In the genomic region with DNA sequence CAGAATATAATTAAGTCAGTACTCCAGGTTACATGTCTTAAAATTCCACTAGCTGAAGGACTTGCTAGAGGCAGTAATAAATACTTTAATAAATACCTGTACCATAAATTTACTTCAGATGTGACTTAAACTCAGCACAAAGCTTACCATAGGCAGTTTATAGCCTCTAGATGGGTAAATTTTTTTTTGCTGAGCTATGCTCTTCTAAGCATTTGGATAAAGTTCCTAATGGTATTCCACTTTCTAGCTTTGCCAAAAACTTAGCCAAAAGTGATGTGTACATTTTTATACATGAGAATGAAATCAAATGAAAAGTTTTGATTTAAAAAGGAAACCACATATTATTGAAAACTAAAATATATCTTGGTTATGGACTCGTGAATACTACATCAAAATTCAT, we compare ENCODE assay signal across 1 cellular context.
TF ChIP-seq lines count a peak whose summit lies in the region.

No MANE protein-coding gene starts in this region.

TF ChIP-seq in K562, 482 proteins besides CTCF, POLR2A, EP300 and RAD21 (continued from another document):
- TF ChIP-seq MAFF (IDR thresholded peaks at IDR 0.05; ENCODE audit: low read length) (peak; percentile 56), ZNF316 (IDR thresholded peaks at IDR 0.05) (peak; percentile 43; the same call in 1 of the 2 replicates), ELK3 (CRISPR knock-in tag; IDR thresholded peaks at IDR 0.05) (no peak), ZNF586 (CRISPR knock-in tag; conservative IDR thresholded peaks at IDR 0.05) (no peak)
- TF ChIP-seq, protein P1, sequence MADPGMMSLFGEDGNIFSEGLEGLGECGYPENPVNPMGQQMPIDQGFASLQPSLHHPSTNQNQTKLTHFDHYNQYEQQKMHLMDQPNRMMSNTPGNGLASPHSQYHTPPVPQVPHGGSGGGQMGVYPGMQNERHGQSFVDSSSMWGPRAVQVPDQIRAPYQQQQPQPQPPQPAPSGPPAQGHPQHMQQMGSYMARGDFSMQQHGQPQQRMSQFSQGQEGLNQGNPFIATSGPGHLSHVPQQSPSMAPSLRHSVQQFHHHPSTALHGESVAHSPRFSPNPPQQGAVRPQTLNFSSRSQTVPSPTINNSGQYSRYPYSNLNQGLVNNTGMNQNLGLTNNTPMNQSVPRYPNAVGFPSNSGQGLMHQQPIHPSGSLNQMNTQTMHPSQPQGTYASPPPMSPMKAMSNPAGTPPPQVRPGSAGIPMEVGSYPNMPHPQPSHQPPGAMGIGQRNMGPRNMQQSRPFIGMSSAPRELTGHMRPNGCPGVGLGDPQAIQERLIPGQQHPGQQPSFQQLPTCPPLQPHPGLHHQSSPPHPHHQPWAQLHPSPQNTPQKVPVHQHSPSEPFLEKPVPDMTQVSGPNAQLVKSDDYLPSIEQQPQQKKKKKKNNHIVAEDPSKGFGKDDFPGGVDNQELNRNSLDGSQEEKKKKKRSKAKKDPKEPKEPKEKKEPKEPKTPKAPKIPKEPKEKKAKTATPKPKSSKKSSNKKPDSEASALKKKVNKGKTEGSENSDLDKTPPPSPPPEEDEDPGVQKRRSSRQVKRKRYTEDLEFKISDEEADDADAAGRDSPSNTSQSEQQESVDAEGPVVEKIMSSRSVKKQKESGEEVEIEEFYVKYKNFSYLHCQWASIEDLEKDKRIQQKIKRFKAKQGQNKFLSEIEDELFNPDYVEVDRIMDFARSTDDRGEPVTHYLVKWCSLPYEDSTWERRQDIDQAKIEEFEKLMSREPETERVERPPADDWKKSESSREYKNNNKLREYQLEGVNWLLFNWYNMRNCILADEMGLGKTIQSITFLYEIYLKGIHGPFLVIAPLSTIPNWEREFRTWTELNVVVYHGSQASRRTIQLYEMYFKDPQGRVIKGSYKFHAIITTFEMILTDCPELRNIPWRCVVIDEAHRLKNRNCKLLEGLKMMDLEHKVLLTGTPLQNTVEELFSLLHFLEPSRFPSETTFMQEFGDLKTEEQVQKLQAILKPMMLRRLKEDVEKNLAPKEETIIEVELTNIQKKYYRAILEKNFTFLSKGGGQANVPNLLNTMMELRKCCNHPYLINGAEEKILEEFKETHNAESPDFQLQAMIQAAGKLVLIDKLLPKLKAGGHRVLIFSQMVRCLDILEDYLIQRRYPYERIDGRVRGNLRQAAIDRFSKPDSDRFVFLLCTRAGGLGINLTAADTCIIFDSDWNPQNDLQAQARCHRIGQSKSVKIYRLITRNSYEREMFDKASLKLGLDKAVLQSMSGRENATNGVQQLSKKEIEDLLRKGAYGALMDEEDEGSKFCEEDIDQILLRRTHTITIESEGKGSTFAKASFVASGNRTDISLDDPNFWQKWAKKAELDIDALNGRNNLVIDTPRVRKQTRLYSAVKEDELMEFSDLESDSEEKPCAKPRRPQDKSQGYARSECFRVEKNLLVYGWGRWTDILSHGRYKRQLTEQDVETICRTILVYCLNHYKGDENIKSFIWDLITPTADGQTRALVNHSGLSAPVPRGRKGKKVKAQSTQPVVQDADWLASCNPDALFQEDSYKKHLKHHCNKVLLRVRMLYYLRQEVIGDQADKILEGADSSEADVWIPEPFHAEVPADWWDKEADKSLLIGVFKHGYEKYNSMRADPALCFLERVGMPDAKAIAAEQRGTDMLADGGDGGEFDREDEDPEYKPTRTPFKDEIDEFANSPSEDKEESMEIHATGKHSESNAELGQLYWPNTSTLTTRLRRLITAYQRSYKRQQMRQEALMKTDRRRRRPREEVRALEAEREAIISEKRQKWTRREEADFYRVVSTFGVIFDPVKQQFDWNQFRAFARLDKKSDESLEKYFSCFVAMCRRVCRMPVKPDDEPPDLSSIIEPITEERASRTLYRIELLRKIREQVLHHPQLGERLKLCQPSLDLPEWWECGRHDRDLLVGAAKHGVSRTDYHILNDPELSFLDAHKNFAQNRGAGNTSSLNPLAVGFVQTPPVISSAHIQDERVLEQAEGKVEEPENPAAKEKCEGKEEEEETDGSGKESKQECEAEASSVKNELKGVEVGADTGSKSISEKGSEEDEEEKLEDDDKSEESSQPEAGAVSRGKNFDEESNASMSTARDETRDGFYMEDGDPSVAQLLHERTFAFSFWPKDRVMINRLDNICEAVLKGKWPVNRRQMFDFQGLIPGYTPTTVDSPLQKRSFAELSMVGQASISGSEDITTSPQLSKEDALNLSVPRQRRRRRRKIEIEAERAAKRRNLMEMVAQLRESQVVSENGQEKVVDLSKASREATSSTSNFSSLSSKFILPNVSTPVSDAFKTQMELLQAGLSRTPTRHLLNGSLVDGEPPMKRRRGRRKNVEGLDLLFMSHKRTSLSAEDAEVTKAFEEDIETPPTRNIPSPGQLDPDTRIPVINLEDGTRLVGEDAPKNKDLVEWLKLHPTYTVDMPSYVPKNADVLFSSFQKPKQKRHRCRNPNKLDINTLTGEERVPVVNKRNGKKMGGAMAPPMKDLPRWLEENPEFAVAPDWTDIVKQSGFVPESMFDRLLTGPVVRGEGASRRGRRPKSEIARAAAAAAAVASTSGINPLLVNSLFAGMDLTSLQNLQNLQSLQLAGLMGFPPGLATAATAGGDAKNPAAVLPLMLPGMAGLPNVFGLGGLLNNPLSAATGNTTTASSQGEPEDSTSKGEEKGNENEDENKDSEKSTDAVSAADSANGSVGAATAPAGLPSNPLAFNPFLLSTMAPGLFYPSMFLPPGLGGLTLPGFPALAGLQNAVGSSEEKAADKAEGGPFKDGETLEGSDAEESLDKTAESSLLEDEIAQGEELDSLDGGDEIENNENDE (IDR thresholded peaks at IDR 0.05; ENCODE audit: low read depth, low read length) = no peak
- TF ChIP-seq, protein P2, sequence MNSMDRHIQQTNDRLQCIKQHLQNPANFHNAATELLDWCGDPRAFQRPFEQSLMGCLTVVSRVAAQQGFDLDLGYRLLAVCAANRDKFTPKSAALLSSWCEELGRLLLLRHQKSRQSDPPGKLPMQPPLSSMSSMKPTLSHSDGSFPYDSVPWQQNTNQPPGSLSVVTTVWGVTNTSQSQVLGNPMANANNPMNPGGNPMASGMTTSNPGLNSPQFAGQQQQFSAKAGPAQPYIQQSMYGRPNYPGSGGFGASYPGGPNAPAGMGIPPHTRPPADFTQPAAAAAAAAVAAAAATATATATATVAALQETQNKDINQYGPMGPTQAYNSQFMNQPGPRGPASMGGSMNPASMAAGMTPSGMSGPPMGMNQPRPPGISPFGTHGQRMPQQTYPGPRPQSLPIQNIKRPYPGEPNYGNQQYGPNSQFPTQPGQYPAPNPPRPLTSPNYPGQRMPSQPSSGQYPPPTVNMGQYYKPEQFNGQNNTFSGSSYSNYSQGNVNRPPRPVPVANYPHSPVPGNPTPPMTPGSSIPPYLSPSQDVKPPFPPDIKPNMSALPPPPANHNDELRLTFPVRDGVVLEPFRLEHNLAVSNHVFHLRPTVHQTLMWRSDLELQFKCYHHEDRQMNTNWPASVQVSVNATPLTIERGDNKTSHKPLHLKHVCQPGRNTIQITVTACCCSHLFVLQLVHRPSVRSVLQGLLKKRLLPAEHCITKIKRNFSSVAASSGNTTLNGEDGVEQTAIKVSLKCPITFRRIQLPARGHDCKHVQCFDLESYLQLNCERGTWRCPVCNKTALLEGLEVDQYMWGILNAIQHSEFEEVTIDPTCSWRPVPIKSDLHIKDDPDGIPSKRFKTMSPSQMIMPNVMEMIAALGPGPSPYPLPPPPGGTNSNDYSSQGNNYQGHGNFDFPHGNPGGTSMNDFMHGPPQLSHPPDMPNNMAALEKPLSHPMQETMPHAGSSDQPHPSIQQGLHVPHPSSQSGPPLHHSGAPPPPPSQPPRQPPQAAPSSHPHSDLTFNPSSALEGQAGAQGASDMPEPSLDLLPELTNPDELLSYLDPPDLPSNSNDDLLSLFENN (IDR thresholded peaks at IDR 0.05; ENCODE audit: low read depth in 2 of 2, low read length in 2 of 2) = no peak
